1 cellular context compared by ENCODE assay signal in genomic region chr17:21318439-21318838, GRCh38.
TF ChIP-seq lines count a peak whose summit lies in the region.

No MANE protein-coding gene starts in this region.

TF ChIP-seq in HEK293, 187 proteins besides CTCF, POLR2A, EP300 and RAD21 (continued from another document):
- TF ChIP-seq, protein P1, sequence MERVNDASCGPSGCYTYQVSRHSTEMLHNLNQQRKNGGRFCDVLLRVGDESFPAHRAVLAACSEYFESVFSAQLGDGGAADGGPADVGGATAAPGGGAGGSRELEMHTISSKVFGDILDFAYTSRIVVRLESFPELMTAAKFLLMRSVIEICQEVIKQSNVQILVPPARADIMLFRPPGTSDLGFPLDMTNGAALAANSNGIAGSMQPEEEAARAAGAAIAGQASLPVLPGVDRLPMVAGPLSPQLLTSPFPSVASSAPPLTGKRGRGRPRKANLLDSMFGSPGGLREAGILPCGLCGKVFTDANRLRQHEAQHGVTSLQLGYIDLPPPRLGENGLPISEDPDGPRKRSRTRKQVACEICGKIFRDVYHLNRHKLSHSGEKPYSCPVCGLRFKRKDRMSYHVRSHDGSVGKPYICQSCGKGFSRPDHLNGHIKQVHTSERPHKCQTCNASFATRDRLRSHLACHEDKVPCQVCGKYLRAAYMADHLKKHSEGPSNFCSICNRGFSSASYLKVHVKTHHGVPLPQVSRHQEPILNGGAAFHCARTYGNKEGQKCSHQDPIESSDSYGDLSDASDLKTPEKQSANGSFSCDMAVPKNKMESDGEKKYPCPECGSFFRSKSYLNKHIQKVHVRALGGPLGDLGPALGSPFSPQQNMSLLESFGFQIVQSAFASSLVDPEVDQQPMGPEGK (tag by site-specific recombination; IDR thresholded peaks at IDR 0.05), result no peak
- TF ChIP-seq MZF1 (tag by site-specific recombination; IDR thresholded peaks at IDR 0.05; ENCODE audit: borderline replicate concordance) (no peak), ZNF155 (tag by site-specific recombination; IDR thresholded peaks at IDR 0.05) (no peak), ZNF157 (tag by site-specific recombination; IDR thresholded peaks at IDR 0.05) (no peak), ZNF560 (tag by site-specific recombination; IDR thresholded peaks at IDR 0.05; ENCODE audit: borderline replicate concordance) (no peak)
